In genomic region chr15:63227689-63228088, GRCh38 we compare ENCODE assay signal across 16 cellular contexts. TPM values are rescaled to one million over a fixed set of nuclear protein-coding genes. Genes with fewer than 3 reads are reported as not detected.
DNase-seq lines count a peak whose midpoint lies in the region; TF ChIP-seq lines count a peak whose summit lies in the region.
"Had no signal": no experiment of that assay in that cellular context is flagged by ENCODE, and none has a peak within 500 bp of the region (broad histone marks: within the 10 kb centered on the region; RNA-seq: fewer than 3 reads in every experiment).

No MANE protein-coding gene starts in this region.

- H3K27ac ChIP-seq in OCI-LY1 (ENCODE audit: low read depth, low read length, poor library complexity, severe bottlenecking) = no peak overlapping the region
- H3K27ac ChIP-seq in neutrophil = peak overlapping the region; percentile 73
- no peak overlapping the region for H3K27ac ChIP-seq in left ventricle myocardium inferior (replicated peaks)
- H3K27ac ChIP-seq: A549, heart left ventricle had no signal

- H3K9me3 ChIP-seq in OCI-LY1 (ENCODE audit: low read length) (no peaks in the 10 kb centered on the region), neutrophil (no peaks in the 10 kb centered on the region), left ventricle myocardium inferior (replicated peaks) (no peaks in the 10 kb centered on the region)
- H3K9me3 ChIP-seq: A549, heart left ventricle had no signal

- peaks cover 61% of the 10 kb centered on the region for H3K4me1 Mint-ChIP-seq in activated CD4-positive, alpha-beta memory T cell treated with anti-CD3 and anti-CD28 coated beads for 36 hours (ENCODE audit: low read depth)
- peaks cover 40% of the 10 kb centered on the region for H3K4me1 Mint-ChIP-seq in activated CD4-positive, alpha-beta memory T cell treated with anti-CD3 and anti-CD28 coated beads, Interleukin-2, amount 10 ng/mL, durations not matched to agents 7 days and 5 days
- peaks cover 43% of the 10 kb centered on the region for H3K4me1 Mint-ChIP-seq in brain

- no peaks in the 10 kb centered on the region for H3K27me3 ChIP-seq in OCI-LY1 (ENCODE audit: insufficient read depth, low read length)
- no peaks in the 10 kb centered on the region for H3K27me3 ChIP-seq in neutrophil
- H3K27me3 ChIP-seq in left ventricle myocardium inferior (ENCODE audit: low read depth) = no peaks in the 10 kb centered on the region
- H3K27me3 ChIP-seq: heart left ventricle had no signal

- no peaks in the 10 kb centered on the region for H3F3A ChIP-seq in OCI-LY1 (ENCODE audit: insufficient read depth, low read length)

- TF ChIP-seq CTCF in OCI-LY1 (IDR thresholded peaks at IDR 0.05; ENCODE audit: low read length) (no peak), brain (conservative IDR thresholded peaks at IDR 0.05) (no peak), neutrophil (IDR thresholded peaks at IDR 0.05) (no peak), left ventricle myocardium inferior (IDR thresholded peaks at IDR 0.05; ENCODE audit: borderline replicate concordance) (no peak)

- no peak overlapping the region; the same call in 1 of the 2 replicates for H3K9ac ChIP-seq in OCI-LY1 (ENCODE audit: low read length)

- no peak overlapping the region for H3K4me3 Mint-ChIP-seq in activated CD4-positive, alpha-beta memory T cell treated with anti-CD3 and anti-CD28 coated beads for 36 hours
- no peak overlapping the region for H3K4me3 Mint-ChIP-seq in activated CD4-positive, alpha-beta memory T cell treated with anti-CD3 and anti-CD28 coated beads, Interleukin-2, amount 10 ng/mL, durations not matched to agents 7 days and 5 days
- H3K4me3 Mint-ChIP-seq in brain = peak overlapping the region in 1 of 5 experiments; percentile 49

- H3K27me3 Mint-ChIP-seq in activated CD4-positive, alpha-beta memory T cell treated with anti-CD3 and anti-CD28 coated beads for 36 hours = no peaks in the 10 kb centered on the region
- H3K27me3 Mint-ChIP-seq in activated CD4-positive, alpha-beta memory T cell treated with anti-CD3 and anti-CD28 coated beads, Interleukin-2, amount 10 ng/mL, durations not matched to agents 7 days and 5 days = no peaks in the 10 kb centered on the region
- no peaks in the 10 kb centered on the region for H3K27me3 Mint-ChIP-seq in brain

- peaks cover 14% of the 10 kb centered on the region for H3K36me3 Mint-ChIP-seq in activated CD4-positive, alpha-beta memory T cell treated with anti-CD3 and anti-CD28 coated beads for 36 hours
- H3K36me3 Mint-ChIP-seq in activated CD4-positive, alpha-beta memory T cell treated with anti-CD3 and anti-CD28 coated beads, Interleukin-2, amount 10 ng/mL, durations not matched to agents 7 days and 5 days (ENCODE audit: low read depth) = peaks cover 41% of the 10 kb centered on the region
- peaks cover 4% of the 10 kb centered on the region for H3K36me3 Mint-ChIP-seq in brain

- no peak overlapping the region for H3K4me3 ChIP-seq in OCI-LY1 (ENCODE audit: low read depth, low read length, poor library complexity, severe bottlenecking)
- H3K4me3 ChIP-seq in neutrophil (ENCODE audit: low read depth in 1 of 2, low read length in 1 of 2) = no peak overlapping the region
- H3K4me3 ChIP-seq in left ventricle myocardium inferior = no peak overlapping the region
- H3K4me3 ChIP-seq: A549, heart left ventricle had no signal

- no peaks in the 10 kb centered on the region for H3K9me2 ChIP-seq in OCI-LY1 (ENCODE audit: low read depth, low read length)

- peak overlapping the region; percentile 11; the same call in 1 of the 2 replicates for H3K4me2 ChIP-seq in OCI-LY1 (ENCODE audit: low read length)
- H3K4me2 ChIP-seq: A549 had no signal

- H3K36me3 ChIP-seq in OCI-LY1 (ENCODE audit: insufficient read depth, low read length) (peaks cover 12% of the 10 kb centered on the region), neutrophil (peaks cover 17% of the 10 kb centered on the region), left ventricle myocardium inferior (no peaks in the 10 kb centered on the region)

- POLR2A ChIA-PET in activated CD4-positive, alpha-beta memory T cell treated with anti-CD3 and anti-CD28 coated beads for 36 hours (lab: Charles Lee) = no interaction called here
- POLR2A ChIA-PET in activated CD4-positive, alpha-beta memory T cell treated with anti-CD3 and anti-CD28 coated beads, Interleukin-2, amount 10 ng/mL, durations not matched to agents 7 days and 5 days (lab: Charles Lee) = interaction anchor here (9.3 kb wide), 1 partner anchor 33 kb away, joined by 122 read pairs; no protein-coding TSS in a partner anchor

- DNase-seq in activated CD4-positive, alpha-beta memory T cell treated with anti-CD3 and anti-CD28 coated beads for 36 hours = no peak
- DNase-seq in activated CD4-positive, alpha-beta memory T cell treated with anti-CD3 and anti-CD28 coated beads, Interleukin-2, amount 10 ng/mL, durations not matched to agents 7 days and 5 days = no peak
- DNase-seq in NCI-H1092 treated with DMSO at 0.1 percent for 48 hours (lab: John Stamatoyannopoulos, UW) = no peak
- no peak for DNase-seq in NCI-H774 (lab: John Stamatoyannopoulos, UW)
- no peak for DNase-seq in left ventricle myocardium inferior
- DNase-seq: DND-41; effector CD4-positive, alpha-beta T cell; heart left ventricle; KG1; NCI-H1048; NCI-H524 treated with DMSO at 0.1 percent for 48 hours; retina had no signal

- no peaks in the 10 kb centered on the region for H3K9me3 Mint-ChIP-seq in activated CD4-positive, alpha-beta memory T cell treated with anti-CD3 and anti-CD28 coated beads for 36 hours
- no peaks in the 10 kb centered on the region for H3K9me3 Mint-ChIP-seq in activated CD4-positive, alpha-beta memory T cell treated with anti-CD3 and anti-CD28 coated beads, Interleukin-2, amount 10 ng/mL, durations not matched to agents 7 days and 5 days
- no peaks in the 10 kb centered on the region for H3K9me3 Mint-ChIP-seq in brain

- H3K79me2 ChIP-seq in OCI-LY1 (ENCODE audit: insufficient read depth, low read length) = peaks cover 9% of the 10 kb centered on the region; the same call in 1 of the 2 replicates

- H4K20me1 ChIP-seq in OCI-LY1 (ENCODE audit: insufficient read depth, low read length) = no peaks in the 10 kb centered on the region

- H3K4me1 ChIP-seq in OCI-LY1 (ENCODE audit: insufficient read depth, low read length, severe bottlenecking) = peaks cover 32% of the 10 kb centered on the region
- peaks cover 69 to 79% of the 10 kb centered on the region in 2 experiments for H3K4me1 ChIP-seq in neutrophil (ENCODE audit: control insufficient read depth in 1 of 2, insufficient read depth in 1 of 2, low read depth in 1 of 2, low read length in 1 of 2)
- peaks cover 18% of the 10 kb centered on the region for H3K4me1 ChIP-seq in left ventricle myocardium inferior

- intact Hi-C loops in activated CD4-positive, alpha-beta memory T cell treated with anti-CD3 and anti-CD28 coated beads for 36 hours (cut with micrococcal nuclease) = no loop called here
- intact Hi-C loops in left ventricle myocardium inferior (cut with micrococcal nuclease) = no loop called here

- peak overlapping the region; percentile 4 for H3K27ac Mint-ChIP-seq in activated CD4-positive, alpha-beta memory T cell treated with anti-CD3 and anti-CD28 coated beads for 36 hours
- H3K27ac Mint-ChIP-seq in activated CD4-positive, alpha-beta memory T cell treated with anti-CD3 and anti-CD28 coated beads, Interleukin-2, amount 10 ng/mL, durations not matched to agents 7 days and 5 days = no peak overlapping the region
- H3K27ac Mint-ChIP-seq in brain = peak overlapping the region; percentile 4 to 89 (median 55)

- CTCF ChIA-PET in activated CD4-positive, alpha-beta memory T cell treated with anti-CD3 and anti-CD28 coated beads for 36 hours (lab: Charles Lee) = no interaction called here
- CTCF ChIA-PET in activated CD4-positive, alpha-beta memory T cell treated with anti-CD3 and anti-CD28 coated beads, Interleukin-2, amount 10 ng/mL, durations not matched to agents 7 days and 5 days (lab: Charles Lee) = no interaction called here

- H2AFZ ChIP-seq in OCI-LY1 (ENCODE audit: low read length) = no peak overlapping the region

RNA-seq across cellular contexts. Expression of gene RAB8B, which starts 38.3 kb away (rescaled TPM):
- 100 to 1,000 TPM; 109 to 119 TPM for total RNA-seq in activated CD4-positive, alpha-beta memory T cell treated with anti-CD3 and anti-CD28 coated beads for 36 hours
- total RNA-seq in activated CD4-positive, alpha-beta memory T cell treated with anti-CD3 and anti-CD28 coated beads, Interleukin-2, amount 10 ng/mL, durations not matched to agents 7 days and 5 days = 100 to 1,000 TPM; 133 to 139 TPM
- 3.1 TPM for polyA plus RNA-seq in brain (ENCODE audit: insufficient read depth, low read depth, low replicate concordance)
- total RNA-seq in left ventricle myocardium inferior = 8.1 TPM

RNA-seq across cellular contexts. Expression of gene APH1B, which starts 49.7 kb away (rescaled TPM):
- 1 to 10 TPM; 6.6 to 7.0 TPM for total RNA-seq in activated CD4-positive, alpha-beta memory T cell treated with anti-CD3 and anti-CD28 coated beads for 36 hours
- 10 to 100 TPM; 10.1 to 10.6 TPM for total RNA-seq in activated CD4-positive, alpha-beta memory T cell treated with anti-CD3 and anti-CD28 coated beads, Interleukin-2, amount 10 ng/mL, durations not matched to agents 7 days and 5 days
- 12.2 TPM for polyA plus RNA-seq in brain (ENCODE audit: insufficient read depth, low read depth, low replicate concordance)
- 6.2 TPM for total RNA-seq in left ventricle myocardium inferior

Comparison
In these comparisons a context has a peak if more than half of its experiments do, and no peak if none do; other contexts are left out.
1. RNA of gene RAB8B, which starts 38.3 kb away (total RNA-seq): 133 to 139 TPM in activated CD4-positive, alpha-beta memory T cell treated with anti-CD3 and anti-CD28 coated beads, Interleukin-2, amount 10 ng/mL, durations not matched to agents 7 days and 5 days and 109 to 119 TPM in activated CD4-positive, alpha-beta memory T cell treated with anti-CD3 and anti-CD28 coated beads for 36 hours; 8.1 TPM in left ventricle myocardium inferior (single experiment); every median in the first group is over 10 times any median in the second.